ENCODE assay signal across 1 cellular context in the genomic region with DNA sequence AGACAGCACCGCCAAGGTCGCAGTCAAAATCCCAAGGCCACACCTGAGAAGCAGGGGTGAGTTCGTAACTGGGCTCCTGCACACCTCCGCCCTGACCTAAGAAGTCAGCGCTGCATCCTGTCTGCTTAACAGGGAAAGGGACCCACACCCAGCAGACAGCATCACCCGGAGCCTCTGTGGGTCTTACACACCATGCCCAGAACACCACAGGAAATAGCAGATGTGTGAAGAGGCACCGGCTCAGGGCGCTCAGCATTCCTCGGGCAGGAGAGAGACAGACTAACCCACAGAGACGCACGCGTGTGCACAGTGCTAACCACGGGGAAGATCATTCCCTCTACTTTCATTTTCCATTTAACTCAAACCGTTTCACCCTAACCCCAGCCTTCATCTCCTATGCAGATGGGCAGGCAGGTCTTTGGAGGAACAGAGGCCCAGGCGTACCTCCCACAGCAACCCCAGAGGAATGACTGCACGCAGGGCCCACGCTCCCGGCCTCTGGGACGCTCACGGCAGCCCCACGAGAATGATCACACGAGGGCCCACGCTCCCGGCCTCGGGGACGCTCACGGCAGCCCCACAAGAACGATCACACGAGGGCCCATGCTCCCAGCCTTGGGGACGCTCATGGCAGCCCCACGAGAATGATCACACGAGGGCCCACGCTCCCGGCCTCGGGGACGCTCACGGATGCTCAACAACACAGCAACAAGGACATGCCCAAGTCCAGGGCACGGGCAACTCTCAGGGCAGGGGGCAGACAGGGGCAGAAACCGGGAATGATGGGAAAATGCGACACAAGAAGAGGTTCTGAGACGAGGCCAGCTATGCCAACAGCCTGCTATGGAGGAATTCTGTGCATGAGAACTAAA.
TF ChIP-seq lines count a peak whose summit lies in the region.

No MANE protein-coding gene starts in this region.

TF ChIP-seq in GM23338, 12 proteins besides CTCF, POLR2A, EP300 and RAD21 (continued from another document):
- TF ChIP-seq, protein P1, sequence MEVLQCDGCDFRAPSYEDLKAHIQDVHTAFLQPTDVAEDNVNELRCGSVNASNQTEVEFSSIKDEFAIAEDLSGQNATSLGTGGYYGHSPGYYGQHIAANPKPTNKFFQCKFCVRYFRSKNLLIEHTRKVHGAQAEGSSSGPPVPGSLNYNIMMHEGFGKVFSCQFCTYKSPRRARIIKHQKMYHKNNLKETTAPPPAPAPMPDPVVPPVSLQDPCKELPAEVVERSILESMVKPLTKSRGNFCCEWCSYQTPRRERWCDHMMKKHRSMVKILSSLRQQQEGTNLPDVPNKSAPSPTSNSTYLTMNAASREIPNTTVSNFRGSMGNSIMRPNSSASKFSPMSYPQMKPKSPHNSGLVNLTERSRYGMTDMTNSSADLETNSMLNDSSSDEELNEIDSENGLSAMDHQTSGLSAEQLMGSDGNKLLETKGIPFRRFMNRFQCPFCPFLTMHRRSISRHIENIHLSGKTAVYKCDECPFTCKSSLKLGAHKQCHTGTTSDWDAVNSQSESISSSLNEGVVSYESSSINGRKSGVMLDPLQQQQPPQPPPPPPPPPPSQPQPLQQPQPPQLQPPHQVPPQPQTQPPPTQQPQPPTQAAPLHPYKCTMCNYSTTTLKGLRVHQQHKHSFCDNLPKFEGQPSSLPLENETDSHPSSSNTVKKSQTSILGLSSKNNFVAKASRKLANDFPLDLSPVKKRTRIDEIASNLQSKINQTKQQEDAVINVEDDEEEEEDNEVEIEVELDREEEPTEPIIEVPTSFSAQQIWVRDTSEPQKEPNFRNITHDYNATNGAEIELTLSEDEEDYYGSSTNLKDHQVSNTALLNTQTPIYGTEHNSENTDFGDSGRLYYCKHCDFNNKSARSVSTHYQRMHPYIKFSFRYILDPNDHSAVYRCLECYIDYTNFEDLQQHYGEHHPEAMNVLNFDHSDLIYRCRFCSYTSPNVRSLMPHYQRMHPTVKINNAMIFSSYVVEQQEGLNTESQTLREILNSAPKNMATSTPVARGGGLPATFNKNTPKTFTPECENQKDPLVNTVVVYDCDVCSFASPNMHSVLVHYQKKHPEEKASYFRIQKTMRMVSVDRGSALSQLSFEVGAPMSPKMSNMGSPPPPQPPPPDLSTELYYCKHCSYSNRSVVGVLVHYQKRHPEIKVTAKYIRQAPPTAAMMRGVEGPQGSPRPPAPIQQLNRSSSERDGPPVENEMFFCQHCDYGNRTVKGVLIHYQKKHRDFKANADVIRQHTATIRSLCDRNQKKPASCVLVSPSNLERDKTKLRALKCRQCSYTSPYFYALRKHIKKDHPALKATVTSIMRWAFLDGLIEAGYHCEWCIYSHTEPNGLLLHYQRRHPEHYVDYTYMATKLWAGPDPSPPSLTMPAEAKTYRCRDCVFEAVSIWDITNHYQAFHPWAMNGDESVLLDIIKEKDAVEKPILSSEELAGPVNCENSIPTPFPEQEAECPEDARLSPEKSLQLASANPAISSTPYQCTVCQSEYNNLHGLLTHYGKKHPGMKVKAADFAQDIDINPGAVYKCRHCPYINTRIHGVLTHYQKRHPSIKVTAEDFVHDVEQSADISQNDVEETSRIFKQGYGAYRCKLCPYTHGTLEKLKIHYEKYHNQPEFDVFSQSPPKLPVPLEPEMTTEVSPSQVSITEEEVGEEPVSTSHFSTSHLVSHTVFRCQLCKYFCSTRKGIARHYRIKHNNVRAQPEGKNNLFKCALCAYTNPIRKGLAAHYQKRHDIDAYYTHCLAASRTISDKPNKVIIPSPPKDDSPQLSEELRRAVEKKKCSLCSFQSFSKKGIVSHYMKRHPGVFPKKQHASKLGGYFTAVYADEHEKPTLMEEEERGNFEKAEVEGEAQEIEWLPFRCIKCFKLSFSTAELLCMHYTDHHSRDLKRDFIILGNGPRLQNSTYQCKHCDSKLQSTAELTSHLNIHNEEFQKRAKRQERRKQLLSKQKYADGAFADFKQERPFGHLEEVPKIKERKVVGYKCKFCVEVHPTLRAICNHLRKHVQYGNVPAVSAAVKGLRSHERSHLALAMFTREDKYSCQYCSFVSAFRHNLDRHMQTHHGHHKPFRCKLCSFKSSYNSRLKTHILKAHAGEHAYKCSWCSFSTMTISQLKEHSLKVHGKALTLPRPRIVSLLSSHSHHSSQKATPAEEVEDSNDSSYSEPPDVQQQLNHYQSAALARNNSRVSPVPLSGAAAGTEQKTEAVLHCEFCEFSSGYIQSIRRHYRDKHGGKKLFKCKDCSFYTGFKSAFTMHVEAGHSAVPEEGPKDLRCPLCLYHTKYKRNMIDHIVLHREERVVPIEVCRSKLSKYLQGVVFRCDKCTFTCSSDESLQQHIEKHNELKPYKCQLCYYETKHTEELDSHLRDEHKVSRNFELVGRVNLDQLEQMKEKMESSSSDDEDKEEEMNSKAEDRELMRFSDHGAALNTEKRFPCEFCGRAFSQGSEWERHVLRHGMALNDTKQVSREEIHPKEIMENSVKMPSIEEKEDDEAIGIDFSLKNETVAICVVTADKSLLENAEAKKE (CRISPR knock-in tag; IDR thresholded peaks at IDR 0.05), result no peak
- TF ChIP-seq STAT1 (IDR thresholded peaks at IDR 0.05; ENCODE audit: unreplicated experiment), result no peak
- no peak for TF ChIP-seq ZNF331 (CRISPR knock-in tag; IDR thresholded peaks at IDR 0.05; ENCODE audit: low read depth)
- TF ChIP-seq, protein P2, sequence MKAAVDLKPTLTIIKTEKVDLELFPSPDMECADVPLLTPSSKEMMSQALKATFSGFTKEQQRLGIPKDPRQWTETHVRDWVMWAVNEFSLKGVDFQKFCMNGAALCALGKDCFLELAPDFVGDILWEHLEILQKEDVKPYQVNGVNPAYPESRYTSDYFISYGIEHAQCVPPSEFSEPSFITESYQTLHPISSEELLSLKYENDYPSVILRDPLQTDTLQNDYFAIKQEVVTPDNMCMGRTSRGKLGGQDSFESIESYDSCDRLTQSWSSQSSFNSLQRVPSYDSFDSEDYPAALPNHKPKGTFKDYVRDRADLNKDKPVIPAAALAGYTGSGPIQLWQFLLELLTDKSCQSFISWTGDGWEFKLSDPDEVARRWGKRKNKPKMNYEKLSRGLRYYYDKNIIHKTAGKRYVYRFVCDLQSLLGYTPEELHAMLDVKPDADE (IDR thresholded peaks at IDR 0.05), result no peak
- TF ChIP-seq POLR2AphosphoS5 (IDR thresholded peaks at IDR 0.05; ENCODE audit: low read depth), result no peak
